ENCODE assay signal across 8 cellular contexts in genomic region chr11:130313383-130314183, GRCh38. TPM values are rescaled to one million over a fixed set of nuclear protein-coding genes. Genes with fewer than 3 reads are reported as not detected.
DNase-seq lines count a peak whose midpoint lies in the region; ATAC-seq, FAIRE-seq and TF ChIP-seq lines count a peak whose summit lies in the region.

No MANE protein-coding gene starts in this region.

- peaks cover 9% of the 10 kb centered on the region for H3K36me3 Mint-ChIP-seq in neural progenitor cell

- no peak for TF ChIP-seq RAD21 in SK-N-SH (IDR thresholded peaks at IDR 0.05; ENCODE audit: low read length)

- TF ChIP-seq CTCF in SK-N-SH (IDR thresholded peaks at IDR 0.05) (no peak), Peyer's patch (IDR thresholded peaks at IDR 0.05) (no peak), endothelial cell of umbilical vein (IDR thresholded peaks at IDR 0.05; ENCODE audit: extremely low read depth in 1 of 2, insufficient read depth in 1 of 2, low read depth in 1 of 2, low read length in 2 of 2) (no peak), neural progenitor cell (IDR thresholded peaks at IDR 0.05) (no peak)

- FAIRE-seq in endothelial cell of umbilical vein (lab: Jason Lieb, UNC), result peak; percentile 8

- H3K27me3 Mint-ChIP-seq in neural progenitor cell (ENCODE audit: insufficient read depth, low read depth), result peaks cover 3% of the 10 kb centered on the region

- WGBS in SK-N-SH (ENCODE audit: low lambda C conversion rate), result 7% methylated on average over 19 of the region's 21 CpGs

- H2AFZ ChIP-seq in SK-N-SH (ENCODE audit: low read depth) (peak overlapping the region; percentile 90), endothelial cell of umbilical vein (ENCODE audit: low read depth, low read length) (peak overlapping the region; percentile 39), neural progenitor cell (replicated peaks) (no peak overlapping the region)

- H3K9ac ChIP-seq in SK-N-SH (peak overlapping the region; percentile 80), endothelial cell of umbilical vein (replicated peaks; ENCODE audit: extremely low read depth, insufficient read depth, low read length) (peak overlapping the region; percentile 54), neural progenitor cell (peak overlapping the region; percentile 60)

- CTCF ChIA-PET in SK-N-SH (lab: Yijun Ruan, JAX) (no interaction called here), endothelial cell of umbilical vein (lab: Charles Lee) (interaction anchor here (1.2 kb wide), 1 partner anchor 101 kb away, joined by 3 read pairs; no protein-coding TSS in a partner anchor)

- H3K27ac Mint-ChIP-seq in neural progenitor cell, result peak overlapping the region; percentile 36

- H3K27ac ChIP-seq in SK-N-SH (ENCODE audit: low read depth in 2 of 2, low read length in 1 of 2), result peak overlapping the region; percentile 63 to 82
- H3K27ac ChIP-seq in Peyer's patch, result peak overlapping the region; percentile 93 to 98 (median 94)
- H3K27ac ChIP-seq in endothelial cell of umbilical vein (ENCODE audit: insufficient read depth, low read depth, low read length), result no peak overlapping the region
- H3K27ac ChIP-seq in neural progenitor cell, result peak overlapping the region; percentile 95

- no peak for DNase-seq in SK-N-SH
- DNase-seq in Peyer's patch, result no peak
- DNase-seq in endothelial cell of umbilical vein (ENCODE audit: low read depth, low spot score), result peak; percentile 28
- DNase-seq in neural progenitor cell (ENCODE audit: low spot score), result no peak
- DNase-seq in stimulated activated CD4-positive, alpha-beta T cell treated with anti-CD3 and anti-CD28 coated beads, Interleukin-2, amount 100 ng/mL, for 24 hours, result no peak
- DNase-seq in activated CD4-positive, CD25-positive, alpha-beta regulatory T cell treated with anti-CD3 and anti-CD28 coated beads, Interleukin-2, amount 50 U/mL, for 72 hours, result no peak
- no peak for DNase-seq in NCI-H2029 treated with DMSO at 0.1 percent for 48 hours (lab: John Stamatoyannopoulos, UW)

- no peaks in the 10 kb centered on the region for H4K20me1 ChIP-seq in SK-N-SH (ENCODE audit: insufficient read depth)
- no peaks in the 10 kb centered on the region for H4K20me1 ChIP-seq in endothelial cell of umbilical vein (replicated peaks; ENCODE audit: control insufficient read depth, extremely low read depth, insufficient read depth, low read length)
- H4K20me1 ChIP-seq in neural progenitor cell (ENCODE audit: low read depth), result peaks cover 21% of the 10 kb centered on the region

- no peaks in the 10 kb centered on the region for H3K9me2 ChIP-seq in SK-N-SH

- peak overlapping the region; percentile 93 for H3K4me3 Mint-ChIP-seq in neural progenitor cell

- TF ChIP-seq EP300 in SK-N-SH (IDR thresholded peaks at IDR 0.05; ENCODE audit: borderline replicate concordance in 1 of 2, low read depth in 1 of 2, low read length in 1 of 2), result no peak

- H3K27me3 ChIP-seq in SK-N-SH (ENCODE audit: insufficient read depth), result no peaks in the 10 kb centered on the region
- no peaks in the 10 kb centered on the region for H3K27me3 ChIP-seq in Peyer's patch
- H3K27me3 ChIP-seq in endothelial cell of umbilical vein (ENCODE audit: control insufficient read depth in 2 of 2, insufficient read depth in 2 of 2, low read length in 2 of 2), result peaks cover 0 to 6% of the 10 kb centered on the region in 2 experiments
- no peaks in the 10 kb centered on the region for H3K27me3 ChIP-seq in neural progenitor cell

- peaks cover 6% of the 10 kb centered on the region for H3K9me3 Mint-ChIP-seq in neural progenitor cell

- H3K36me3 ChIP-seq in SK-N-SH (replicated peaks in 1 of 2; ENCODE audit: control insufficient read depth in 1 of 2, insufficient read depth in 2 of 2, low read length in 1 of 2), result no peaks in the 10 kb centered on the region
- no peaks in the 10 kb centered on the region for H3K36me3 ChIP-seq in Peyer's patch
- no peaks in the 10 kb centered on the region for H3K36me3 ChIP-seq in endothelial cell of umbilical vein (ENCODE audit: control insufficient read depth in 2 of 2, extremely low read depth in 1 of 2, insufficient read depth in 2 of 2, low read length in 2 of 2)
- H3K36me3 ChIP-seq in neural progenitor cell, result no peaks in the 10 kb centered on the region

- intact Hi-C loops in endothelial cell of umbilical vein (cut with micrococcal nuclease), result loop anchor here (2.0 to 10.0 kb wide), 4 partner anchors 119 to 581 kb away; partner anchors contain the start of gene NFRKB

- H3F3A ChIP-seq in SK-N-SH (replicated peaks; ENCODE audit: insufficient read depth) (peaks cover 3% of the 10 kb centered on the region), neural progenitor cell (ENCODE audit: low read depth) (peaks cover 3% of the 10 kb centered on the region)

- ATAC-seq in SK-N-SH treated with all-trans-retinoic acid at 6 μM for 48 hours, result no peak

- POLR2A ChIA-PET in SK-N-SH (lab: Yijun Ruan, JAX), result no interaction called here
- POLR2A ChIA-PET in endothelial cell of umbilical vein (lab: Charles Lee), result no interaction called here

- H3K9me3 ChIP-seq in SK-N-SH (no peaks in the 10 kb centered on the region), Peyer's patch (no peaks in the 10 kb centered on the region), endothelial cell of umbilical vein (replicated peaks; ENCODE audit: control insufficient read depth, insufficient read depth, low read length) (no peaks in the 10 kb centered on the region), neural progenitor cell (ENCODE audit: low read depth) (no peaks in the 10 kb centered on the region)

- H3K4me1 Mint-ChIP-seq in neural progenitor cell, result peaks cover 17% of the 10 kb centered on the region

- H3K9me1 ChIP-seq in endothelial cell of umbilical vein (replicated peaks; ENCODE audit: control insufficient read depth, extremely low read depth, insufficient read depth, low read length), result no peaks in the 10 kb centered on the region

- H3K79me2 ChIP-seq in SK-N-SH (ENCODE audit: insufficient read depth), result peaks cover 49% of the 10 kb centered on the region
- H3K79me2 ChIP-seq in endothelial cell of umbilical vein (ENCODE audit: control insufficient read depth, insufficient read depth, low read length), result peaks cover 13% of the 10 kb centered on the region
- peaks cover 55% of the 10 kb centered on the region for H3K79me2 ChIP-seq in neural progenitor cell (ENCODE audit: low read depth)

- H3K4me3 ChIP-seq in SK-N-SH (ENCODE audit: low read depth in 2 of 2, low read length in 1 of 2) (peak overlapping the region; percentile 69 to 74), Peyer's patch (peak overlapping the region; percentile 75 to 98 (median 80)), endothelial cell of umbilical vein (replicated peaks in 1 of 3; ENCODE audit: insufficient read depth in 1 of 3, low read depth in 1 of 3, low read length in 3 of 3) (peak overlapping the region; percentile 51 to 97 (median 71)), neural progenitor cell (peak overlapping the region; percentile 95)

- dilution Hi-C loops in endothelial cell of umbilical vein (cut with MboI; ENCODE audit: extremely low pct_ligation_motif_present, low sequenced_read_pairs), result no loop called here

- TSS peak; percentile 39 for BruUV-seq in endothelial cell of umbilical vein (replicated peaks; lab: Mats Ljungman, UMichigan)

- peak overlapping the region; percentile 84 for H3K4me2 ChIP-seq in SK-N-SH
- peak overlapping the region; percentile 79 for H3K4me2 ChIP-seq in endothelial cell of umbilical vein (ENCODE audit: insufficient read depth, low read length)
- H3K4me2 ChIP-seq in neural progenitor cell, result peak overlapping the region; percentile 92

- TF ChIP-seq POLR2A in Peyer's patch (IDR thresholded peaks at IDR 0.05) (no peak), endothelial cell of umbilical vein (IDR thresholded peaks at IDR 0.05; ENCODE audit: low read depth, low read length) (no peak)

- H3K4me1 ChIP-seq in SK-N-SH (ENCODE audit: control insufficient read depth in 1 of 2, insufficient read depth in 2 of 2, low read depth in 1 of 2, low read length in 1 of 2), result peaks cover 8 to 12% of the 10 kb centered on the region in 2 experiments; a peak in 3 of 4 replicates
- peaks cover 0 to 29% (median 4%) of the 10 kb centered on the region in 4 donors for H3K4me1 ChIP-seq in Peyer's patch
- peaks cover 11% of the 10 kb centered on the region for H3K4me1 ChIP-seq in endothelial cell of umbilical vein (ENCODE audit: control insufficient read depth, extremely low read depth, insufficient read depth, low read length)
- peaks cover 11% of the 10 kb centered on the region for H3K4me1 ChIP-seq in neural progenitor cell

TF ChIP-seq in SK-N-SH, 30 proteins besides CTCF, POLR2A, EP300 and RAD21 (continues in another document):
- TF ChIP-seq FOXJ3 (CRISPR knock-in tag; IDR thresholded peaks at IDR 0.05) (no peak), RXRA (IDR thresholded peaks at IDR 0.05; ENCODE audit: borderline replicate concordance, low read depth) (no peak), YY1 (IDR thresholded peaks at IDR 0.05; ENCODE audit: low read depth) (no peak), NRF1 (IDR thresholded peaks at IDR 0.05; ENCODE audit: low read depth, low read length) (no peak), JUND (IDR thresholded peaks at IDR 0.05) (no peak)

TF ChIP-seq in endothelial cell of umbilical vein, 7 proteins besides CTCF, POLR2A, EP300 and RAD21:
- no peak for TF ChIP-seq MAX (IDR thresholded peaks at IDR 0.05; ENCODE audit: insufficient read depth, insufficient read length)
- no peak for TF ChIP-seq POLR2AphosphoS5 (IDR thresholded peaks at IDR 0.05; ENCODE audit: insufficient read depth, low read depth, low read length)

RNA-seq across cellular contexts. Expression of gene ZBTB44, which starts 1.1 kb away (rescaled TPM):
- 5.0 and 6.9 TPM in 2 replicates for polyA plus RNA-seq in SK-N-SH (2012; rRNA removed)
- polyA plus RNA-seq in SK-N-SH (2012; cell fraction: cytosol; rRNA removed), result 5.8 and 6.4 TPM in 2 replicates
- 7.8 and 15.1 TPM in 2 replicates for polyA plus RNA-seq in SK-N-SH (2012; cell fraction: nucleus; rRNA removed)
- 100 to 1,000 TPM in 1 of 4 donors, 10 to 100 TPM in 3; 39.2 to 113 (median 45.8) TPM for total RNA-seq in Peyer's patch
- 20.3 and 24.4 TPM in 2 replicates for total RNA-seq in endothelial cell of umbilical vein
- 7.0 and 8.7 TPM in 2 replicates for polyA plus RNA-seq in endothelial cell of umbilical vein
- 9.8 and 10.1 TPM in 2 replicates for polyA plus RNA-seq in endothelial cell of umbilical vein (2011; cell fraction: cytosol; rRNA removed)
- polyA plus RNA-seq in endothelial cell of umbilical vein (2011; cell fraction: nucleus; rRNA removed), result 31.5 and 31.8 TPM in 2 replicates
- polyA plus RNA-seq in endothelial cell of umbilical vein (2012), result 8.9 and 14.3 TPM in 2 replicates
- 46.8 and 58.2 TPM in 2 replicates for polyA minus RNA-seq in endothelial cell of umbilical vein
- 34.7 TPM for polyA minus RNA-seq in endothelial cell of umbilical vein (2011; cell fraction: cytosol; rRNA and poly(A)+ RNA removed)
- 48.3 and 72.0 TPM in 2 replicates for polyA minus RNA-seq in endothelial cell of umbilical vein (2011; cell fraction: nucleus; rRNA and poly(A)+ RNA removed)
- 42.1 and 43.6 TPM in 2 replicates for total RNA-seq in neural progenitor cell (ENCODE audit: low replicate concordance)
